10 cellular contexts compared by ENCODE assay signal in the genomic region with DNA sequence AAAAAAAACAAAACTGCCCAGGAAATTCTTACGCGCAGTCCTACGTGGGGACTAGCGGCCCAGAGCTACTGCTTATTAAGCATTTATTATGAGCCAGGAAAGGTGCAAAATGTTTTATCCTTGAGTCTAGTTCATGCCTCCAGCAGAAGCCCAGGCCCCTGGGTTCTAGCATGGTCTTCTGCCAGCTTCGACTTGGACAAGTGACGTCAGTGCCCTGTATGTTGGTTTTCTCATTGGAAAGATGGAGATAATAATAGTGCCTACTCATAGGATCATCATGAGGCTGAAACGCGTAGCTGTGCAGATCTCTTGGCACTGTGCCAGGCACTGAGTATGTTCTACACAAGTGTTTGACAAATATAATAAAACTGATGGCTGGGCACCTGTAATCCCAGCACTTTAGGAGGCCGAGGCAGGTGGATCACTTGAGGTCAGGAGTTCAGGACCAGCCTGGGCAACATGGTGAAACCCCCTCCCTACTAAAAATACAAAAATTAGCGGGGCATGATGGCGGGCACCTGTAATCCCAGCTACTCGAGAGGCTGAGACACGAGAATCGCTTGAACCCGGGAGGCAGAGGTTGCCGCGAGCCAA. TPM values are rescaled to one million over a fixed set of nuclear protein-coding genes. Genes with fewer than 3 reads are reported as not detected.
DNase-seq lines count a peak whose midpoint lies in the region; ATAC-seq and TF ChIP-seq lines count a peak whose summit lies in the region.
"Had no signal": no experiment of that assay in that cellular context is flagged by ENCODE, and none has a peak within 500 bp of the region (broad histone marks: within the 10 kb centered on the region; RNA-seq: fewer than 3 reads in every experiment).

No MANE protein-coding gene starts in this region.

- intact Hi-C loops in PC-3 (cut with micrococcal nuclease), result no loop called here

- no TSS peak for BruUV-seq in PC-3 (replicated peaks; lab: Mats Ljungman, UMichigan)

- no peak overlapping the region for H3K4me2 ChIP-seq in PC-3 (ENCODE audit: low read length)
- no peak overlapping the region for H3K4me2 ChIP-seq in neural progenitor cell

- TF ChIP-seq CTCF in PC-3 (conservative IDR thresholded peaks at IDR 0.05; ENCODE audit: low read depth, low read length), result no peak
- no peak for TF ChIP-seq CTCF in fibroblast of mammary gland (conservative IDR thresholded peaks at IDR 0.05; ENCODE audit: control insufficient read depth, insufficient read depth, low read depth, low read length)
- no peak for TF ChIP-seq CTCF in neural progenitor cell (IDR thresholded peaks at IDR 0.05)

- H3K36me3 ChIP-seq in PC-3 (ENCODE audit: low read depth, low read length) (no peaks in the 10 kb centered on the region), neural progenitor cell (no peaks in the 10 kb centered on the region)

- CTCF ChIA-PET in PC-3 (lab: Charles Lee), result no interaction called here

- DNase-seq in Ammon's horn (ENCODE audit: low spot score) (peak; percentile 63), NCI-H1105 (lab: John Stamatoyannopoulos, UW) (peak; percentile 97), PC-3 (peak; percentile 84), fibroblast of mammary gland (ENCODE audit: low read depth) (peak; percentile 79), neural progenitor cell (ENCODE audit: low spot score) (no peak), midbrain (lab: John Stamatoyannopoulos, UW) (no peak)
- no peak for DNase-seq in stimulated activated CD8-positive, alpha-beta memory T cell treated with anti-CD3 and anti-CD28 coated beads, Interleukin-4, amount 100 ng/mL, for 48 hours
- no peak for DNase-seq in stimulated activated CD4-positive, alpha-beta T cell treated with anti-CD3 and anti-CD28 coated beads, Interleukin-15, amount 100 ng/mL, for 24 hours
- DNase-seq: activated CD8-positive, alpha-beta T cell treated with anti-CD3 and anti-CD28 coated beads, Interleukin-2, amount 10 ng/mL, durations not matched to agents 7 days and 5 days; C1 segment of cervical spinal cord had no signal

- H4K20me1 ChIP-seq in PC-3 (ENCODE audit: low read length), result no peaks in the 10 kb centered on the region
- H4K20me1 ChIP-seq in neural progenitor cell (ENCODE audit: low read depth), result no peaks in the 10 kb centered on the region

- H3K79me2 ChIP-seq in PC-3 (ENCODE audit: low read length) (no peaks in the 10 kb centered on the region), neural progenitor cell (ENCODE audit: low read depth) (no peaks in the 10 kb centered on the region)

- no peaks in the 10 kb centered on the region for H3F3A ChIP-seq in PC-3 (ENCODE audit: low read length, unreplicated experiment)
- H3F3A ChIP-seq in neural progenitor cell (ENCODE audit: low read depth), result no peaks in the 10 kb centered on the region

- H3K9ac ChIP-seq in PC-3 (ENCODE audit: low read length) (no peak overlapping the region), neural progenitor cell (no peak overlapping the region)

- H3K9me3 Mint-ChIP-seq in neural progenitor cell, result no peaks in the 10 kb centered on the region

- no peaks in the 10 kb centered on the region for H3K9me2 ChIP-seq in PC-3 (replicated peaks; ENCODE audit: low read length)

- peaks cover 14% of the 10 kb centered on the region; the same call in 1 of the 2 replicates for H3K4me1 ChIP-seq in PC-3 (ENCODE audit: insufficient read depth, low read length)
- H3K4me1 ChIP-seq in neural progenitor cell, result peaks cover 4% of the 10 kb centered on the region

- peaks cover 6% of the 10 kb centered on the region for H3K27me3 Mint-ChIP-seq in neural progenitor cell (ENCODE audit: insufficient read depth, low read depth)

- ATAC-seq in PC-3, result peak; percentile 44
- ATAC-seq: activated CD8-positive, alpha-beta T cell treated with anti-CD3 and anti-CD28 coated beads, Interleukin-2, amount 10 ng/mL, durations not matched to agents 7 days and 5 days had no signal

- H3K27ac ChIP-seq in PC-3 (ENCODE audit: low read length) (no peak overlapping the region), neural progenitor cell (no peak overlapping the region)

- H2AFZ ChIP-seq in PC-3 (ENCODE audit: low read length), result no peak overlapping the region
- H2AFZ ChIP-seq in neural progenitor cell (replicated peaks), result no peak overlapping the region

- POLR2A ChIA-PET in PC-3 (lab: Charles Lee; ENCODE audit: unreplicated experiment), result no interaction called here

- H3K4me1 Mint-ChIP-seq in neural progenitor cell, result peaks cover 8% of the 10 kb centered on the region

- H3K9me3 ChIP-seq in PC-3 (ENCODE audit: low read length), result no peaks in the 10 kb centered on the region
- H3K9me3 ChIP-seq in neural progenitor cell (ENCODE audit: low read depth), result no peaks in the 10 kb centered on the region

- no peak overlapping the region for H3K4me3 ChIP-seq in PC-3 (ENCODE audit: low read length)
- no peak overlapping the region for H3K4me3 ChIP-seq in fibroblast of mammary gland (ENCODE audit: control insufficient read depth, low read depth, low read length)
- H3K4me3 ChIP-seq in neural progenitor cell, result no peak overlapping the region

- H3K27ac Mint-ChIP-seq in neural progenitor cell, result no peak overlapping the region
- H3K27ac Mint-ChIP-seq: activated CD8-positive, alpha-beta T cell treated with anti-CD3 and anti-CD28 coated beads, Interleukin-2, amount 10 ng/mL, durations not matched to agents 7 days and 5 days had no signal

- H3K27me3 ChIP-seq in PC-3 (ENCODE audit: low read length) (no peaks in the 10 kb centered on the region), neural progenitor cell (no peaks in the 10 kb centered on the region)

- no peaks in the 10 kb centered on the region for H3K36me3 Mint-ChIP-seq in neural progenitor cell

- H3K4me3 Mint-ChIP-seq in neural progenitor cell, result no peak overlapping the region
- H3K4me3 Mint-ChIP-seq: activated CD8-positive, alpha-beta T cell treated with anti-CD3 and anti-CD28 coated beads, Interleukin-2, amount 10 ng/mL, durations not matched to agents 7 days and 5 days had no signal

RNA-seq across cellular contexts. Expression of a gene that starts 12.4 kb away (rescaled TPM):
- total RNA-seq in PC-3 (2014; rRNA removed), result 4.8 and 6.7 TPM in 2 replicates
- total RNA-seq in neural progenitor cell (ENCODE audit: low replicate concordance), result 1.6 TPM in 1 of 2 replicates, not detected in the other
- total RNA-seq: activated CD8-positive, alpha-beta T cell treated with anti-CD3 and anti-CD28 coated beads, Interleukin-2, amount 10 ng/mL, durations not matched to agents 7 days and 5 days had no signal

RNA-seq across cellular contexts. Expression of a gene that starts 28.0 kb away (rescaled TPM):
- 4.8 and 8.3 TPM in 2 replicates for total RNA-seq in PC-3 (2014; rRNA removed)
- total RNA-seq in neural progenitor cell (ENCODE audit: low replicate concordance), result 0.02 and 3.5 TPM in 2 replicates

Comparison
In these comparisons a context has a peak if more than half of its experiments do, and no peak if none do; other contexts are left out.
1. DNase-seq: peak in Ammon's horn (single experiment), NCI-H1105 (single experiment), PC-3 (single experiment) and fibroblast of mammary gland (single experiment); none in stimulated activated CD8-positive, alpha-beta memory T cell treated with anti-CD3 and anti-CD28 coated beads, Interleukin-4, amount 100 ng/mL, for 48 hours (single experiment), neural progenitor cell (single experiment), midbrain (single experiment) and stimulated activated CD4-positive, alpha-beta T cell treated with anti-CD3 and anti-CD28 coated beads, Interleukin-15, amount 100 ng/mL, for 24 hours (single experiment).